In the genomic region with DNA sequence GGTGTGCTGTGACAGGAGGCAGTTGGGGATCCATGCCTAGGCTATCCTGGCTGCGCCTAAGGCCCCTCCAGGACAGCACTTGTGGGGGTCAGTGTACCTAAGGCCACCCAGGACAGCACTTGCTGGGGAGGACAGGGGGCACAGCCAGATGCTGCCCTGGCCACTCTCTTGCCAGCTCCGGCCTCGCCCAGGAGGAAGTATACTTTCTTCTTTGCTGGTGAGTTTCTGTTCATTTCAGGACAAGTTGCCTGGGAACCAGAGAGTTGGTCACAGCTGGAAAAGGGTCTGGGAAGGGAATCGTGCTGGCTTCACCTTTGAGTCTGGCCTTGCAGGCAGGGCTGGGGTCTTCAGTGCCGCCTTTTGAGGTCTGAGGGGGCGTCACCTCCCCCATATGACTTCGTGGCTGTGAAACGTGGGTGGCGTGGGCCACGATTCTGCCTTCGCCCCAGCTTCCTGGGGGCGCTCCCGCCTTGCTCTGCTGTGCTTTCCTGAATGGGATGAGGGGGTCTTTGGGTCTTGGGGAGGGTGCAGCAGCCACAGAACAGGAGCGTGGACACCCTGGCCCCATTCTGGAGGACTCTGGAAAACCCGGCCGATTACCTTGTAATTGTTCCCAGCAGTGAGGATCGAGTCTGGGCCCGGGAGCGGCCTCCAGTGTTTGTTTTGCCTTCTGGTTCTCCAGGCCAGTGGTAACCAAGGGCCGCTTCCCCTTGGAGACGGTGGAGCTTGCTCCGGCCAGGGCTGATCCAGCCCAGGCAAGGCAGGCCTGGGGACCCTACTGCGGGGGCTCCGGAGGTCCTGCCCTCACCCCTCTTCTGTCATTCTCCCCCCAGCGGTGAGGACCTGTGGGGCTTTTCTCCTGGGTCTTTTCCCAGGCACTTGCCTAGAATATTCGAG, we compare ENCODE assay signal across 12 cellular contexts.
DNase-seq lines count a peak whose midpoint lies in the region; ATAC-seq lines count a peak whose summit lies in the region.
"Had no signal": no experiment of that assay in that cellular context is flagged by ENCODE, and none has a peak within 500 bp of the region (broad histone marks: within the 10 kb centered on the region; RNA-seq: fewer than 3 reads in every experiment).

No MANE protein-coding gene starts in this region.

- no peaks in the 10 kb centered on the region for H3K36me3 ChIP-seq in rectal smooth muscle tissue (ENCODE audit: control insufficient read depth, insufficient read depth, low read length)

- H3K27ac ChIP-seq in caudate nucleus (ENCODE audit: low read depth, low read length) (peak overlapping the region; percentile 36), rectal smooth muscle tissue (ENCODE audit: low read depth, low read length) (peak overlapping the region; percentile 94)

- peaks cover 2% of the 10 kb centered on the region for H3K27me3 ChIP-seq in rectal smooth muscle tissue (ENCODE audit: control insufficient read depth, insufficient read depth, low read length)

- ATAC-seq in HG02571 (IDR thresholded peaks at IDR 0.05; ENCODE audit: unreplicated experiment) = no peak
- ATAC-seq in GM21360 (IDR thresholded peaks at IDR 0.05; ENCODE audit: unreplicated experiment) = no peak
- ATAC-seq: effector memory CD8-positive, alpha-beta T cell had no signal

- DNase-seq in DMS153 (lab: John Stamatoyannopoulos, UW) (peak; percentile 36), caudate nucleus (lab: John Stamatoyannopoulos, UW) (no peak), iris pigment epithelial cell (ENCODE audit: low read depth) (peak; percentile 44), NCI-H1092 (lab: John Stamatoyannopoulos, UW) (no peak), NCI-H748 (lab: John Stamatoyannopoulos, UW; ENCODE audit: unreplicated experiment) (no peak)
- DNase-seq: activated CD4-positive, alpha-beta T cell treated with anti-CD3 and anti-CD28 coated beads, Interleukin-2, amount 50 U/mL, for 1 hour; activated naive CD4-positive, alpha-beta T cell treated with anti-CD3 and anti-CD28 coated beads, Interleukin-2, amount 10 ng/mL, durations not matched to agents 7 days and 5 days; effector memory CD8-positive, alpha-beta T cell; NCI-H774 had no signal

- peak overlapping the region; percentile 57 for H3K9ac ChIP-seq in rectal smooth muscle tissue (ENCODE audit: low read length)

- H3K4me3 ChIP-seq in rectal smooth muscle tissue (ENCODE audit: low read length) = peak overlapping the region; percentile 17

- H3K4me1 ChIP-seq in rectal smooth muscle tissue (ENCODE audit: control insufficient read depth, insufficient read depth, low read length) = peaks cover 30% of the 10 kb centered on the region

Comparison
In these comparisons a context has a peak if more than half of its experiments do, and no peak if none do; other contexts are left out.
1. DNase-seq: peak in DMS153 (single experiment) and iris pigment epithelial cell (single experiment); none in caudate nucleus (0 of 61), NCI-H1092 (single experiment) and NCI-H748 (single experiment).